In the genomic region with DNA sequence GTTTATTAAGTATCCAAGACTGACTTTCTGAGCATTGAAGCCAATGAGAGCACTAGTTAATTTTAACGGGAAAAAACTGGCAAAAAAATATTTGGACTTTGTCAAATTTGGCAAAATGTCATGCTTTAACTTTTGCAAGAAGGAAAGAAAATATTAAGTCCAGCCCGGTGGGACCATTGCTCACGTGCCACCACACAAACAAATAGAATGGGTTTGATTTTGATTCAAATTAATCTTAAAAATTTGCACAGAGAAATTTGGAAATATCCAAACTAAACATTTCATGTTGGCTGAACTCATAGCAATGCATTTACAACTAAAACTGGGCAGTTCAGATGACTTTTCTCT, we compare ENCODE assay signal across 27 cellular contexts.
"Had no signal": no experiment of that assay in that cellular context is flagged by ENCODE, and none has a peak within 500 bp of the region (broad histone marks: within the 10 kb centered on the region; RNA-seq: fewer than 3 reads in every experiment).

No MANE protein-coding gene starts in this region.

- H3K4me3 ChIP-seq: gastroesophageal sphincter, lung, SK-N-MC, skin epidermis, stomach, upper lobe of right lung had no signal

- ATAC-seq: activated CD4-positive, alpha-beta T cell treated with anti-CD3 and anti-CD28 coated beads for 36 hours; activated T-helper 17 cell treated with anti-CD3 and anti-CD28 coated beads, Interleukin-2, amount 50 U/mL, for 72 hours; naive thymus-derived CD4-positive, alpha-beta T cell; stimulated activated memory B cell treated with anti-CD40 and anti-IgM and Interleukin-4, amounts not matched to agents 10 μg/mL and 1 μg/mL and 100 μg/mL, for 72 hours; T-helper 17 cell; upper lobe of right lung had no signal

- H3K27ac ChIP-seq: SK-N-MC, stomach, upper lobe of right lung had no signal

- H3K4me1 ChIP-seq: stomach, upper lobe of right lung had no signal

- H3K27me3 ChIP-seq: gastroesophageal sphincter, stomach, upper lobe of right lung had no signal

- DNase-seq: activated B cell treated with CpG ODN at 0.5 μM for 24 hours; activated CD4-positive, alpha-beta T cell treated with anti-CD3 and anti-CD28 coated beads for 36 hours; activated CD4-positive, alpha-beta T cell treated with anti-CD3 and anti-CD28 coated beads, Interleukin-2, amount 50 U/mL, for 4 hours; activated CD8-positive, alpha-beta memory T cell treated with anti-CD3 and anti-CD28 coated beads for 24 hours; activated CD8-positive, alpha-beta memory T cell treated with anti-CD3 and anti-CD28 coated beads, Interleukin-2, amount 50 U/mL, for 4 hours; activated naive CD4-positive, alpha-beta T cell; activated naive CD8-positive, alpha-beta T cell treated with anti-CD3 and anti-CD28 coated beads for 36 hours; activated T-cell treated with anti-CD3 and anti-CD28 coated beads, Interleukin-2, amount 50 U/mL, for 24 hours; amniotic stem cell; effector CD4-positive, alpha-beta T cell; head of caudate nucleus; islet precursor cell; left cardiac atrium; naive thymus-derived CD4-positive, alpha-beta T cell; occipital lobe; posterior cingulate gyrus; retina; stomach; SW 1271; T-helper 17 cell; upper lobe of right lung had no signal

- H3K9me3 ChIP-seq: gastroesophageal sphincter, stomach, upper lobe of right lung had no signal

- H3K36me3 ChIP-seq: gastroesophageal sphincter, stomach, upper lobe of right lung had no signal
